ENCODE assay signal across 16 cellular contexts in the genomic region with DNA sequence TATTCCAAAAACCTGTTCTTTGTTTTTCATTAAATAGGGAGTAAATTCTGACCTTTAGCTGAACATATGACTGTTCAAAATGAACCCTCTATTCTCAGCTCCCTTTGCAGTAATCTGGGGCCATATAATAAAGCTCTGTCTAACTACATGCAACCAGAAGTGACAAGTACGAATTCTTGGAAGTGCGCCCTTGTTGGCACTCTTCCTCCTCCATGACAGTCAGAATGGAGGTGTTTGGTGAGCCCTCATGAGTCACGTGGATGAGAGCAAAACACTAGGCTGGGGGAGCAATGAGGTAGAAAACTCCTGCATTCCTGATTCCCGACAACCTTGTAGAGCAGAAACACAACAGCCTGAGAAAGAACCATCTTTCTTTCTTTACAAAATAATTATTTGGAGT.
DNase-seq lines count a peak whose midpoint lies in the region; ATAC-seq and TF ChIP-seq lines count a peak whose summit lies in the region.
"Had no signal": no experiment of that assay in that cellular context is flagged by ENCODE, and none has a peak within 500 bp of the region (broad histone marks: within the 10 kb centered on the region; RNA-seq: fewer than 3 reads in every experiment).

No MANE protein-coding gene starts in this region.

- ATAC-seq in Right ventricle myocardium superior (ENCODE audit: poor library complexity): no peak
- ATAC-seq: A549 had no signal

- DNase-seq in cardiac septum (ENCODE audit: low spot score) (peak; percentile 76), Right ventricle myocardium superior (no peak), M059J (ENCODE audit: low read depth) (peak; percentile 56), fibroblast of mammary gland (ENCODE audit: low read depth) (peak; percentile 44), NCI-H146 treated with DMSO at 0.1 percent for 48 hours (lab: John Stamatoyannopoulos, UW; ENCODE audit: unreplicated experiment) (no peak), COLO668 (lab: John Stamatoyannopoulos, UW; ENCODE audit: unreplicated experiment) (no peak), H4 (ENCODE audit: low spot score) (no peak)
- DNase-seq: AML-193; COR-L47; H7; NCI-H1105; NCI-H187; NCI-H526 treated with DMSO at 0.1 percent for 48 hours; NK-92 treated with Interleukin-12 subunit alpha and Interleukin-12 subunit beta, amount 100 ng/mL, for 24 hours; SJCRH30 had no signal

- TF ChIP-seq CTCF in fibroblast of mammary gland (conservative IDR thresholded peaks at IDR 0.05; ENCODE audit: control insufficient read depth, insufficient read depth, low read depth, low read length): no peak

- intact Hi-C loops in cardiac septum (cut with DNase I): no loop called here
- intact Hi-C loops in Right ventricle myocardium superior (cut with DNase I): no loop called here

- H3K4me3 ChIP-seq in fibroblast of mammary gland (ENCODE audit: control insufficient read depth, low read depth, low read length): no peak overlapping the region
- H3K4me3 ChIP-seq: A549, SJCRH30 had no signal

Comparison
In these comparisons a context has a peak if more than half of its experiments do, and no peak if none do; other contexts are left out.
1. DNase-seq: peak in cardiac septum (single experiment), M059J (single experiment) and fibroblast of mammary gland (single experiment); none in Right ventricle myocardium superior (single experiment), NCI-H146 treated with DMSO at 0.1 percent for 48 hours (single experiment), COLO668 (single experiment) and H4 (single experiment).